ENCODE assay signal across 9 cellular contexts in genomic region chr5:139131062-139131856, GRCh38.
DNase-seq lines count a peak whose midpoint lies in the region; ATAC-seq and TF ChIP-seq lines count a peak whose summit lies in the region.
"Had no signal": no experiment of that assay in that cellular context is flagged by ENCODE, and none has a peak within 500 bp of the region (broad histone marks: within the 10 kb centered on the region; RNA-seq: fewer than 3 reads in every experiment).

No MANE protein-coding gene starts in this region.

- peaks cover 32% of the 10 kb centered on the region for H3K36me3 Mint-ChIP-seq in stimulated activated memory B cell treated with anti-CD40 and anti-IgM and Interleukin-4, amounts not matched to agents 10 μg/mL and 1 μg/mL and 100 μg/mL, for 72 hours

- intact Hi-C loops in lower lobe of right lung (cut with DNase I): no loop called here

- H3K4me1 Mint-ChIP-seq in stimulated activated memory B cell treated with anti-CD40 and anti-IgM and Interleukin-4, amounts not matched to agents 10 μg/mL and 1 μg/mL and 100 μg/mL, for 72 hours: peaks cover 17% of the 10 kb centered on the region

- peak overlapping the region; percentile 31 for H3K27ac ChIP-seq in lower lobe of right lung
- H3K27ac ChIP-seq: VCaP had no signal

- H3K4me3 Mint-ChIP-seq in stimulated activated memory B cell treated with anti-CD40 and anti-IgM and Interleukin-4, amounts not matched to agents 10 μg/mL and 1 μg/mL and 100 μg/mL, for 72 hours: no peak overlapping the region

- no peaks in the 10 kb centered on the region for H3K27me3 Mint-ChIP-seq in stimulated activated memory B cell treated with anti-CD40 and anti-IgM and Interleukin-4, amounts not matched to agents 10 μg/mL and 1 μg/mL and 100 μg/mL, for 72 hours

- H3K4me3 ChIP-seq in MG63 (no peak overlapping the region), lower lobe of right lung (no peak overlapping the region)

- H3K4me1 ChIP-seq in lower lobe of right lung: peaks cover 23% of the 10 kb centered on the region

- H3K27me3 ChIP-seq in MG63 (no peaks in the 10 kb centered on the region), lower lobe of right lung (ENCODE audit: low read depth) (no peaks in the 10 kb centered on the region)

- peaks cover 4% of the 10 kb centered on the region for H3K36me3 ChIP-seq in MG63
- peaks cover 5% of the 10 kb centered on the region for H3K36me3 ChIP-seq in lower lobe of right lung

- peak; percentile 72 for DNase-seq in MG63
- peak; percentile 14 to 80 for DNase-seq in cerebellar nuclear complex (lab: John Stamatoyannopoulos, UW)
- DNase-seq in lower lobe of right lung: no peak
- no peak for DNase-seq in NCI-H1436 treated with DMSO at 0.1 percent for 48 hours (lab: John Stamatoyannopoulos, UW)
- no peak for DNase-seq in activated naive CD4-positive, alpha-beta T cell (lab: John Stamatoyannopoulos, UW)
- no peak for DNase-seq in dedifferentiated amniotic fluid mesenchymal stem cell (ENCODE audit: extremely low spot score)

- no peaks in the 10 kb centered on the region for H3K9me3 Mint-ChIP-seq in stimulated activated memory B cell treated with anti-CD40 and anti-IgM and Interleukin-4, amounts not matched to agents 10 μg/mL and 1 μg/mL and 100 μg/mL, for 72 hours

- H3K27ac Mint-ChIP-seq in stimulated activated memory B cell treated with anti-CD40 and anti-IgM and Interleukin-4, amounts not matched to agents 10 μg/mL and 1 μg/mL and 100 μg/mL, for 72 hours: peak overlapping the region; percentile 12

- H3K9me3 ChIP-seq in MG63: no peaks in the 10 kb centered on the region
- no peaks in the 10 kb centered on the region for H3K9me3 ChIP-seq in lower lobe of right lung

- ATAC-seq in lower lobe of right lung (peak; percentile 48 to 70), HG03095 (IDR thresholded peaks at IDR 0.05; ENCODE audit: unreplicated experiment) (no peak)
- no peak for ATAC-seq in stimulated activated memory B cell treated with anti-CD40 and anti-IgM and Interleukin-4, amounts not matched to agents 10 μg/mL and 1 μg/mL and 100 μg/mL, for 72 hours

- no peak for TF ChIP-seq CTCF in lower lobe of right lung (IDR thresholded peaks at IDR 0.05)

Comparison
In these comparisons a context has a peak if more than half of its experiments do, and no peak if none do; other contexts are left out.
1. DNase-seq: peak in MG63 (single experiment) and cerebellar nuclear complex (2 of 2); none in lower lobe of right lung (single experiment), NCI-H1436 treated with DMSO at 0.1 percent for 48 hours (single experiment), activated naive CD4-positive, alpha-beta T cell (0 of 4) and dedifferentiated amniotic fluid mesenchymal stem cell (single experiment).
2. ATAC-seq: peak in lower lobe of right lung (2 of 2); none in stimulated activated memory B cell treated with anti-CD40 and anti-IgM and Interleukin-4, amounts not matched to agents 10 μg/mL and 1 μg/mL and 100 μg/mL, for 72 hours (single experiment) and HG03095 (single experiment).